ENCODE assay signal across 1 cellular context in genomic region chr2:148814143-148814852, GRCh38.
TF ChIP-seq lines count a peak whose summit lies in the region.

No MANE protein-coding gene starts in this region.

TF ChIP-seq in HepG2, 621 proteins besides CTCF, POLR2A, EP300 and RAD21 (continued from another document):
- TF ChIP-seq, protein P1, sequence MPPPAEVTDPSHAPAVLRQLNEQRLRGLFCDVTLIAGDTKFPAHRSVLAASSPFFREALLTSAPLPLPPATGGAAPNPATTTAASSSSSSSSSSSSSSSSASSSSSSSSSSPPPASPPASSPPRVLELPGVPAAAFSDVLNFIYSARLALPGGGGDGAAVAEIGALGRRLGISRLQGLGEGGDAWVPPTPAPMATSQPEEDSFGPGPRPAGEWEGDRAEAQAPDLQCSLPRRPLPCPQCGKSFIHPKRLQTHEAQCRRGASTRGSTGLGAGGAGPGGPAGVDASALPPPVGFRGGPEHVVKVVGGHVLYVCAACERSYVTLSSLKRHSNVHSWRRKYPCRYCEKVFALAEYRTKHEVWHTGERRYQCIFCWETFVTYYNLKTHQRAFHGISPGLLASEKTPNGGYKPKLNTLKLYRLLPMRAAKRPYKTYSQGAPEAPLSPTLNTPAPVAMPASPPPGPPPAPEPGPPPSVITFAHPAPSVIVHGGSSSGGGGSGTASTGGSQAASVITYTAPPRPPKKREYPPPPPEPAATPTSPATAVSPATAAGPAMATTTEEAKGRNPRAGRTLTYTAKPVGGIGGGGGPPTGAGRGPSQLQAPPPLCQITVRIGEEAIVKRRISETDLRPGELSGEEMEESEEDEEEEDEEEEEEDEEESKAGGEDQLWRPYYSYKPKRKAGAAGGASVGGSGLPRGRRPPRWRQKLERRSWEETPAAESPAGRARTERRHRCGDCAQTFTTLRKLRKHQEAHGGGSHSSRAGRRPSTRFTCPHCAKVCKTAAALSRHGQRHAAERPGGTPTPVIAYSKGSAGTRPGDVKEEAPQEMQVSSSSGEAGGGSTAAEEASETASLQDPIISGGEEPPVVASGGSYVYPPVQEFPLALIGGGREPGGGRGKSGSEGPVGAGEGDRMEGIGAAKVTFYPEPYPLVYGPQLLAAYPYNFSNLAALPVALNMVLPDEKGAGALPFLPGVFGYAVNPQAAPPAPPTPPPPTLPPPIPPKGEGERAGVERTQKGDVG (CRISPR knock-in tag; IDR thresholded peaks at IDR 0.05; ENCODE audit: borderline replicate concordance): no peak
- TF ChIP-seq THAP9 (CRISPR knock-in tag; IDR thresholded peaks at IDR 0.05; ENCODE audit: borderline replicate concordance) (no peak), CENPX (CRISPR knock-in tag; IDR thresholded peaks at IDR 0.05) (no peak)
